In genomic region chr15:95132774-95133173, GRCh38 we compare ENCODE assay signal across 18 cellular contexts.
DNase-seq lines count a peak whose midpoint lies in the region; ATAC-seq and TF ChIP-seq lines count a peak whose summit lies in the region.
"Had no signal": no experiment of that assay in that cellular context is flagged by ENCODE, and none has a peak within 500 bp of the region (broad histone marks: within the 10 kb centered on the region; RNA-seq: fewer than 3 reads in every experiment).

No MANE protein-coding gene starts in this region.

- H3K9ac ChIP-seq in mammary epithelial cell (ENCODE audit: insufficient read depth, low read length) = no peak overlapping the region

- H3K4me2 ChIP-seq in mammary epithelial cell (ENCODE audit: insufficient read depth, low read depth, low read length) = peak overlapping the region; percentile 29

- no TSS peak for BruUV-seq in mammary epithelial cell (replicated peaks; lab: Mats Ljungman, UMichigan)

- DNase-seq in ACHN (peak; percentile 90), HS-27A (ENCODE audit: low read depth) (peak; percentile 94), mammary epithelial cell (peak; percentile 82), kidney glomerular epithelial cell (lab: John Stamatoyannopoulos, UW) (peak; percentile 94), sciatic nerve (ENCODE audit: low spot score) (no peak), DMS79 treated with DMSO at 0.1 percent for 48 hours (lab: John Stamatoyannopoulos, UW) (no peak), epidermal melanocyte (ENCODE audit: insufficient read length, low spot score) (no peak)
- DNase-seq in activated CD4-positive, alpha-beta T cell treated with anti-CD3 and anti-CD28 coated beads for 48 hours = no peak
- DNase-seq: activated CD8-positive, alpha-beta T cell treated with anti-CD3 and anti-CD28 coated beads for 36 hours; aorta; DMS 273 treated with DMSO at 0.1 percent for 48 hours; heart left ventricle; left ventricle myocardium superior; NCI-H2081; right cardiac atrium; SIG-M5; stimulated activated naive CD4-positive, alpha-beta T cell treated with Interleukin-2 at 50 U/mL for 16 hours had no signal

- H3K9me3 ChIP-seq in mammary epithelial cell (replicated peaks; ENCODE audit: insufficient read depth, low read length) = no peaks in the 10 kb centered on the region
- H3K9me3 ChIP-seq: heart left ventricle had no signal

- no peak overlapping the region for H3K27ac ChIP-seq in mammary epithelial cell (ENCODE audit: insufficient read depth, low read depth, low read length)

- no peak for TF ChIP-seq CTCF in mammary epithelial cell (conservative IDR thresholded peaks at IDR 0.05 in 1 of 2, IDR thresholded peaks at IDR 0.05 in 1 of 2; ENCODE audit: extremely low read depth in 1 of 2, insufficient read depth in 1 of 2, low read depth in 1 of 2, low read length in 2 of 2)

- no peak for ATAC-seq in sciatic nerve
- ATAC-seq: activated CD8-positive, alpha-beta T cell treated with anti-CD3 and anti-CD28 coated beads for 36 hours; heart left ventricle; left ventricle myocardium superior; natural killer cell treated with Interleukin-12 subunit alpha and Interleukin-12 subunit beta and Interleukin-15 and Interleukin-18, amount 100 ng/mL, for 72 hours; right cardiac atrium had no signal

- no peak overlapping the region for H2AFZ ChIP-seq in mammary epithelial cell (ENCODE audit: low read depth, low read length)

- intact Hi-C loops in mammary epithelial cell (cut with micrococcal nuclease) = no loop called here
- intact Hi-C loops in sciatic nerve (cut with DNase I) = no loop called here

- no peak overlapping the region for H3K4me3 ChIP-seq in mammary epithelial cell (replicated peaks in 1 of 3; ENCODE audit: insufficient read depth in 1 of 3, low read depth in 2 of 3, low read length in 3 of 3)
- H3K4me3 ChIP-seq: heart left ventricle had no signal

- no peaks in the 10 kb centered on the region for H3K36me3 ChIP-seq in mammary epithelial cell (ENCODE audit: insufficient read depth, low read length)
- H3K36me3 ChIP-seq: heart left ventricle had no signal

- in situ Hi-C loops in ACHN (cut with HindIII; ENCODE audit: low pct_ligation_motif_present, low pct_unique_long_range_greater_than_20kb, low sequenced_read_pairs) (no loop called here), mammary epithelial cell (cut with MboI; ENCODE audit: low sequenced_read_pairs in 2 of 2) (no loop called here)

- peaks cover 10% of the 10 kb centered on the region for H3K4me1 ChIP-seq in mammary epithelial cell (ENCODE audit: insufficient read depth, low read length)

- dilution Hi-C loops in mammary epithelial cell (cut with HindIII; ENCODE audit: low sequenced_read_pairs) = loop anchor here (5.0 kb wide), 1 partner anchor 65 kb away; no protein-coding TSS in a partner anchor

- 0% methylated on average over 1 of the region's 1 CpG for WGBS in mammary epithelial cell (ENCODE audit: low coverage, missing lambda C conversion rate)

- H3K27me3 ChIP-seq in mammary epithelial cell (ENCODE audit: insufficient read depth, low read length) = no peaks in the 10 kb centered on the region
- H3K27me3 ChIP-seq: heart left ventricle had no signal

- no peaks in the 10 kb centered on the region for H4K20me1 ChIP-seq in mammary epithelial cell (ENCODE audit: insufficient read depth, low read length)

- CTCF ChIA-PET in mammary epithelial cell (lab: Charles Lee; ENCODE audit: low non-redundant PET) = no interaction called here

- no peaks in the 10 kb centered on the region for H3K79me2 ChIP-seq in mammary epithelial cell (ENCODE audit: insufficient read depth, low read length)

Comparison
In these comparisons a context has a peak if more than half of its experiments do, and no peak if none do; other contexts are left out.
1. DNase-seq: peak in ACHN (single experiment), HS-27A (single experiment), mammary epithelial cell (single experiment) and kidney glomerular epithelial cell (single experiment); none in sciatic nerve (single experiment), DMS79 treated with DMSO at 0.1 percent for 48 hours (single experiment), activated CD4-positive, alpha-beta T cell treated with anti-CD3 and anti-CD28 coated beads for 48 hours (single experiment) and epidermal melanocyte (single experiment).